ENCODE assay signal across 19 cellular contexts in genomic region chr7:135856356-135857144, GRCh38.
DNase-seq lines count a peak whose midpoint lies in the region; ATAC-seq, FAIRE-seq and TF ChIP-seq lines count a peak whose summit lies in the region.
"Had no signal": no experiment of that assay in that cellular context is flagged by ENCODE, and none has a peak within 500 bp of the region (broad histone marks: within the 10 kb centered on the region; RNA-seq: fewer than 3 reads in every experiment).

No MANE protein-coding gene starts in this region.

- H3K4me2 ChIP-seq in astrocyte (ENCODE audit: low read length) = peak overlapping the region; percentile 52
- no peak overlapping the region for H3K4me2 ChIP-seq in Karpas-422 (ENCODE audit: low read depth, low read length, poor library complexity, severe bottlenecking)

- H3K27me3 Mint-ChIP-seq in astrocyte (ENCODE audit: low read depth, unreplicated experiment) = no peaks in the 10 kb centered on the region
- H3K27me3 Mint-ChIP-seq: activated CD4-positive, alpha-beta memory T cell treated with anti-CD3 and anti-CD28 coated beads, Interleukin-2, amount 10 ng/mL, durations not matched to agents 7 days and 5 days; activated T-helper 17 cell treated with anti-CD3 and anti-CD28 coated beads, Interleukin-2, amount 50 U/mL, for 72 hours had no signal

- intact Hi-C loops in vagina (cut with DNase I) = no loop called here

- H3K79me2 ChIP-seq in astrocyte (ENCODE audit: insufficient read depth, low read length) (no peaks in the 10 kb centered on the region), Karpas-422 (ENCODE audit: low read length) (no peaks in the 10 kb centered on the region)

- H3K27ac ChIP-seq in astrocyte (ENCODE audit: low read depth, low read length) (peak overlapping the region; percentile 53), vagina (peak overlapping the region; percentile 30), Karpas-422 (ENCODE audit: low read length) (no peak overlapping the region)
- H3K27ac ChIP-seq: 22Rv1 had no signal

- no peak overlapping the region for H3K27ac Mint-ChIP-seq in astrocyte (ENCODE audit: unreplicated experiment)
- H3K27ac Mint-ChIP-seq: activated CD4-positive, alpha-beta memory T cell treated with anti-CD3 and anti-CD28 coated beads, Interleukin-2, amount 10 ng/mL, durations not matched to agents 7 days and 5 days; activated T-helper 17 cell treated with anti-CD3 and anti-CD28 coated beads, Interleukin-2, amount 50 U/mL, for 72 hours; stimulated activated naive B cell treated with anti-CD40 and anti-IgM and Interleukin-4, amounts not matched to agents 10 μg/mL and 1 μg/mL and 100 μg/mL, for 72 hours had no signal

- H3K9me2 ChIP-seq in Karpas-422 (replicated peaks; ENCODE audit: insufficient read depth, low read length) = no peaks in the 10 kb centered on the region

- peaks cover 12% of the 10 kb centered on the region for H3K4me1 ChIP-seq in astrocyte (ENCODE audit: insufficient read depth, low read length)
- H3K4me1 ChIP-seq in vagina = peaks cover 32% of the 10 kb centered on the region
- H3K4me1 ChIP-seq in Karpas-422 (ENCODE audit: low read length) = peaks cover 9% of the 10 kb centered on the region

- H2AFZ ChIP-seq in astrocyte (ENCODE audit: low read depth, low read length) (no peak overlapping the region), Karpas-422 (ENCODE audit: low read length) (no peak overlapping the region)

- peak; percentile 37 for DNase-seq in DMS53 (lab: John Stamatoyannopoulos, UW)
- DNase-seq in DMS53 treated with DMSO at 0.1 percent for 48 hours (lab: John Stamatoyannopoulos, UW; ENCODE audit: unreplicated experiment) = no peak
- DNase-seq in astrocyte (ENCODE audit: low read depth) = peak; percentile 99
- peak; percentile 32 for DNase-seq in fibroblast of villous mesenchyme (ENCODE audit: low read depth)
- DNase-seq in vagina (ENCODE audit: extremely low spot score in 2 of 2) = peak in 1 of 2 donors; percentile 64
- DNase-seq in NCI-H1092 (lab: John Stamatoyannopoulos, UW) = no peak
- no peak for DNase-seq in Karpas-422
- DNase-seq: activated CD4-positive, alpha-beta memory T cell treated with anti-CD3 and anti-CD28 coated beads, Interleukin-2, amount 10 ng/mL, durations not matched to agents 7 days and 5 days; CD4-positive, alpha-beta memory T cell; heart right ventricle; left colon; naive thymus-derived CD4-positive, alpha-beta T cell; NCI-H1930; stimulated activated naive B cell treated with anti-CD40 and anti-IgM and Interleukin-4, amounts not matched to agents 10 μg/mL and 1 μg/mL and 100 μg/mL, for 72 hours; T-helper 9 cell had no signal

- H3K36me3 Mint-ChIP-seq in astrocyte (ENCODE audit: low read depth, unreplicated experiment) = no peaks in the 10 kb centered on the region
- H3K36me3 Mint-ChIP-seq: CD4-positive, alpha-beta memory T cell; naive thymus-derived CD4-positive, alpha-beta T cell had no signal

- H4K20me1 ChIP-seq in astrocyte (ENCODE audit: insufficient read depth, low read length) = no peaks in the 10 kb centered on the region
- no peaks in the 10 kb centered on the region for H4K20me1 ChIP-seq in Karpas-422 (ENCODE audit: insufficient read depth, low read depth, low read length)

- H3K4me3 Mint-ChIP-seq in astrocyte (ENCODE audit: unreplicated experiment) = no peak overlapping the region
- H3K4me3 Mint-ChIP-seq: activated CD4-positive, alpha-beta memory T cell treated with anti-CD3 and anti-CD28 coated beads, Interleukin-2, amount 10 ng/mL, durations not matched to agents 7 days and 5 days; activated T-helper 17 cell treated with anti-CD3 and anti-CD28 coated beads, Interleukin-2, amount 50 U/mL, for 72 hours; CD4-positive, alpha-beta memory T cell; naive thymus-derived CD4-positive, alpha-beta T cell; stimulated activated naive B cell treated with anti-CD40 and anti-IgM and Interleukin-4, amounts not matched to agents 10 μg/mL and 1 μg/mL and 100 μg/mL, for 72 hours had no signal

- peaks cover 7% of the 10 kb centered on the region for H3K4me1 Mint-ChIP-seq in astrocyte (ENCODE audit: low read depth, unreplicated experiment)

- H3K9ac ChIP-seq in astrocyte (ENCODE audit: low read length) (no peak overlapping the region), Karpas-422 (ENCODE audit: low read length) (no peak overlapping the region)

- ATAC-seq in GM21619 (IDR thresholded peaks at IDR 0.05; ENCODE audit: unreplicated experiment) = no peak
- ATAC-seq: activated T-helper 17 cell treated with anti-CD3 and anti-CD28 coated beads, Interleukin-2, amount 50 U/mL, for 72 hours; left colon; naive thymus-derived CD4-positive, alpha-beta T cell; stimulated activated naive B cell treated with anti-CD40 and anti-IgM and Interleukin-4, amounts not matched to agents 10 μg/mL and 1 μg/mL and 100 μg/mL, for 72 hours had no signal

- H3K9me3 ChIP-seq in astrocyte (ENCODE audit: insufficient read depth, low read depth, low read length) = peaks cover 8% of the 10 kb centered on the region
- H3K9me3 ChIP-seq in vagina = no peaks in the 10 kb centered on the region
- H3K9me3 ChIP-seq in Karpas-422 (ENCODE audit: low read length) = no peaks in the 10 kb centered on the region

- no peak for TF ChIP-seq POLR2A in vagina (IDR thresholded peaks at IDR 0.05)

- H3K36me3 ChIP-seq in astrocyte (ENCODE audit: insufficient read depth, low read length) = no peaks in the 10 kb centered on the region
- H3K36me3 ChIP-seq in vagina = no peaks in the 10 kb centered on the region
- H3K36me3 ChIP-seq in Karpas-422 (ENCODE audit: insufficient read depth, low read length) = no peaks in the 10 kb centered on the region
- H3K36me3 ChIP-seq: heart right ventricle had no signal

- H3K4me3 ChIP-seq in astrocyte (ENCODE audit: insufficient read depth, low read depth, low read length) (no peak overlapping the region), fibroblast of villous mesenchyme (ENCODE audit: low read depth, low read length) (no peak overlapping the region), vagina (no peak overlapping the region), Karpas-422 (ENCODE audit: low read length) (no peak overlapping the region)
- H3K4me3 ChIP-seq: heart right ventricle had no signal

- no peaks in the 10 kb centered on the region for H3K27me3 ChIP-seq in astrocyte (ENCODE audit: insufficient read depth, low read length)
- H3K27me3 ChIP-seq in vagina = no peaks in the 10 kb centered on the region
- H3K27me3 ChIP-seq in Karpas-422 (ENCODE audit: low read length) = no peaks in the 10 kb centered on the region
- H3K27me3 ChIP-seq: heart right ventricle had no signal

- FAIRE-seq in astrocyte (lab: Jason Lieb, UNC) = no peak
- FAIRE-seq: G401.6 had no signal

- TF ChIP-seq CTCF in astrocyte (IDR thresholded peaks at IDR 0.05; ENCODE audit: insufficient read depth, low read depth, low read length) (no peak), fibroblast of villous mesenchyme (IDR thresholded peaks at IDR 0.05; ENCODE audit: insufficient read depth, low read depth, low read length) (no peak), vagina (IDR thresholded peaks at IDR 0.05) (no peak)

- peaks cover 5% of the 10 kb centered on the region for H3K9me3 Mint-ChIP-seq in astrocyte (ENCODE audit: unreplicated experiment)
- H3K9me3 Mint-ChIP-seq: activated CD4-positive, alpha-beta memory T cell treated with anti-CD3 and anti-CD28 coated beads, Interleukin-2, amount 10 ng/mL, durations not matched to agents 7 days and 5 days had no signal

Comparison
In these comparisons a context has a peak if more than half of its experiments do, and no peak if none do; other contexts are left out.
1. DNase-seq: peak in DMS53 (single experiment), astrocyte (single experiment) and fibroblast of villous mesenchyme (single experiment); none in DMS53 treated with DMSO at 0.1 percent for 48 hours (single experiment), NCI-H1092 (single experiment) and Karpas-422 (single experiment).